ENCODE assay signal across 28 cellular contexts in the genomic region with DNA sequence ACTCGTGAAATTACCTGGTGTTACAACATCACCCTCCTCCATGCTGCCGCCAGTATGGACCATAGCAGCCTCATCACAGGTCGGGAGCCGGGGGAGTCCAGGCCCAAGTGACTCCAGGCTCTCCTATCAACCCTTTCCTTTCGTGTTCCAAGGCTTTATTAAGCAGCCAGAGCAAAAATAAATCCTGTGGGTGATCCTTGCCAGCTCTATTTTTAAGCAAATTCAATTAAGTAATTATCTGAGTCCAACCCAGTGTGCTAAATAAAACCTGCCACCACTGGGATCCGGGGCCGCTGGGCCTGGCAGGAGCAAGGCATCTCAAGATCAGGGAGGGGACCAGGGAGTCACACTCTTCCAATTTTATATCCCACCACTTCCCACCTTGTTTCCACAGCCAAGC.
"Had no signal": no experiment of that assay in that cellular context is flagged by ENCODE, and none has a peak within 500 bp of the region (broad histone marks: within the 10 kb centered on the region; RNA-seq: fewer than 3 reads in every experiment).

No MANE protein-coding gene starts in this region.

- ATAC-seq: activated CD4-positive, CD25-positive, alpha-beta regulatory T cell treated with anti-CD3 and anti-CD28 coated beads, Interleukin-2, amount 50 U/mL, for 24 hours; activated CD8-positive, alpha-beta T cell treated with anti-CD3 and anti-CD28 coated beads for 36 hours; activated T-cell treated with anti-CD3 and anti-CD28 coated beads, Interleukin-2, amount 50 U/mL, for 4 hours; activated T-helper 17 cell treated with anti-CD3 and anti-CD28 coated beads, Interleukin-2, amount 50 U/mL, for 72 hours; effector memory CD8-positive, alpha-beta T cell; foreskin keratinocyte; gastrocnemius medialis; T-helper 17 cell had no signal

- H3K4me1 ChIP-seq: esophagus muscularis mucosa, foreskin keratinocyte, gastrocnemius medialis had no signal

- H3K36me3 ChIP-seq: brain microvascular endothelial cell, esophagus muscularis mucosa, gastrocnemius medialis, WERI-Rb-1 had no signal

- H3K27ac ChIP-seq: brain microvascular endothelial cell, esophagus muscularis mucosa, foreskin keratinocyte, gastrocnemius medialis, WERI-Rb-1 had no signal

- H3K9me3 ChIP-seq: esophagus muscularis mucosa, gastrocnemius medialis had no signal

- H3K4me3 ChIP-seq: esophagus muscularis mucosa, gastrocnemius medialis had no signal

- DNase-seq: activated B cell treated with CpG ODN at 0.5 μM for 24 hours; activated CD4-positive, alpha-beta T cell treated with anti-CD3 and anti-CD28 coated beads for 48 hours; activated CD4-positive, alpha-beta T cell treated with anti-CD3 and anti-CD28 coated beads, Interleukin-2, amount 50 U/mL, for 1 hour; activated CD4-positive, alpha-beta T cell treated with anti-CD3 and anti-CD28 coated beads, Interleukin-2, amount 50 U/mL, for 48 hours; activated CD8-positive, alpha-beta memory T cell treated with anti-CD3 and anti-CD28 coated beads for 24 hours; activated CD8-positive, alpha-beta T cell treated with anti-CD3 and anti-CD28 coated beads for 36 hours; activated effector memory CD4-positive, alpha-beta T cell treated with Interleukin-2 at 50 U/mL for 16 hours; activated gamma-delta T cell treated with Interleukin-2 at 50 U/mL for 16 hours; activated naive CD4-positive, alpha-beta T cell treated with anti-CD3 and anti-CD28 coated beads, Interleukin-2, amount 50 U/mL, for 16 hours; activated naive CD4-positive, alpha-beta T cell treated with Interleukin-2 at 50 U/mL for 16 hours; activated T-cell treated with anti-CD3 and anti-CD28 coated beads, Interleukin-2, amount 50 U/mL, for 4 hours; amniotic stem cell; brain microvascular endothelial cell; cortex of kidney; dermis blood vessel endothelial cell; effector CD4-positive, alpha-beta T cell; effector memory CD8-positive, alpha-beta T cell; erythroblast; foreskin keratinocyte; gastrocnemius medialis; glutamatergic neuron; T-helper 1 cell; T-helper 17 cell; T1000; WERI-Rb-1 had no signal

- H3K27me3 ChIP-seq: brain microvascular endothelial cell, esophagus muscularis mucosa, foreskin keratinocyte had no signal
